1 cellular context compared by ENCODE assay signal in genomic region chr12:115335594-115335993, GRCh38.
TF ChIP-seq lines count a peak whose summit lies in the region.

No MANE protein-coding gene starts in this region.

TF ChIP-seq in GM23338, 12 proteins besides CTCF, POLR2A, EP300 and RAD21 (continued from another document):
- TF ChIP-seq ZNF462 (CRISPR knock-in tag; IDR thresholded peaks at IDR 0.05): no peak
